In genomic region chr1:173863224-173864151, GRCh38 we compare ENCODE assay signal across 1 cellular context.
TF ChIP-seq lines count a peak whose summit lies in the region.

No MANE protein-coding gene starts in this region.

TF ChIP-seq in WTC11, 78 proteins besides CTCF, POLR2A, EP300 and RAD21 (continued from another document):
- no peak; the same call in 1 of the 2 replicates for TF ChIP-seq ZMAT4 (CRISPR knock-in tag; IDR thresholded peaks at IDR 0.05)
- no peak for TF ChIP-seq ZNF138 (CRISPR knock-in tag; conservative IDR thresholded peaks at IDR 0.05)
- TF ChIP-seq TCF7 (CRISPR knock-in tag; IDR thresholded peaks at IDR 0.05; ENCODE audit: low read depth), result no peak
- TF ChIP-seq ELF4 (CRISPR knock-in tag; IDR thresholded peaks at IDR 0.05; ENCODE audit: low read depth), result no peak
- TF ChIP-seq MAX (CRISPR knock-in tag; IDR thresholded peaks at IDR 0.05), result no peak
